ENCODE assay signal across 18 cellular contexts in genomic region chr16:56372938-56373337, GRCh38. TPM values are rescaled to one million over a fixed set of nuclear protein-coding genes. Genes with fewer than 3 reads are reported as not detected.
DNase-seq lines count a peak whose midpoint lies in the region; ATAC-seq and TF ChIP-seq lines count a peak whose summit lies in the region.
"Had no signal": no experiment of that assay in that cellular context is flagged by ENCODE, and none has a peak within 500 bp of the region (broad histone marks: within the 10 kb centered on the region; RNA-seq: fewer than 3 reads in every experiment).

No MANE protein-coding gene starts in this region.

- CTCF ChIA-PET in Panc1 (lab: Charles Lee), result no interaction called here
- CTCF ChIA-PET in naive thymus-derived CD4-positive, alpha-beta T cell (lab: Charles Lee), result no interaction called here

- in situ Hi-C loops in Panc1 (cut with HindIII; ENCODE audit: low pct_unique_long_range_greater_than_20kb, low sequenced_read_pairs), result no loop called here

- POLR2A ChIA-PET in Panc1 (lab: Charles Lee), result no interaction called here
- POLR2A ChIA-PET in naive thymus-derived CD4-positive, alpha-beta T cell (lab: Charles Lee), result no interaction called here

- intact Hi-C loops in Panc1 (cut with micrococcal nuclease; ENCODE audit: unreplicated experiment), result no loop called here
- intact Hi-C loops in naive thymus-derived CD4-positive, alpha-beta T cell (cut with micrococcal nuclease), result loop anchor here in 1 of 2 donors (1.0 kb wide), 1 partner anchor 16 kb away; no protein-coding TSS in a partner anchor

- H3K27ac Mint-ChIP-seq in naive thymus-derived CD4-positive, alpha-beta T cell, result peak overlapping the region in 6 of 9 donors; percentile 3 to 91 (median 60)
- H3K27ac Mint-ChIP-seq: activated naive CD4-positive, alpha-beta T cell treated with anti-CD3 and anti-CD28 coated beads, Interleukin-2, amount 50 U/mL, for 24 hours; dendritic cell treated with granulocyte-macrophage colony-stimulating factor and Interleukin-4, amounts not matched to agents 40 ng/mL and 50 ng/mL, for 4 days had no signal

- peaks cover 35% of the 10 kb centered on the region for H3K4me1 ChIP-seq in Panc1 (ENCODE audit: control insufficient read depth, insufficient read depth, low read length)
- H3K4me1 ChIP-seq in naive thymus-derived CD4-positive, alpha-beta T cell (ENCODE audit: control insufficient read depth in 2 of 2, insufficient read depth in 2 of 2, low read length in 2 of 2), result no peaks in the 10 kb centered on the region

- peak overlapping the region; percentile 90 for H3K27ac ChIP-seq in C4-2B
- peak overlapping the region; percentile 11; the same call in 1 of the 2 replicates for H3K27ac ChIP-seq in Panc1 (ENCODE audit: low read length)
- H3K27ac ChIP-seq in naive thymus-derived CD4-positive, alpha-beta T cell (ENCODE audit: low read depth, low read length), result no peak overlapping the region
- H3K27ac ChIP-seq: ovary, skin epidermis had no signal

- no peaks in the 10 kb centered on the region; the same call in 1 of the 2 replicates for H3K36me3 ChIP-seq in Panc1 (ENCODE audit: control insufficient read depth, insufficient read depth, low read length)
- peaks cover 5 to 26% (median 10%) of the 10 kb centered on the region in 3 experiments for H3K36me3 ChIP-seq in naive thymus-derived CD4-positive, alpha-beta T cell (ENCODE audit: control insufficient read depth in 2 of 3, insufficient read depth in 3 of 3, low read length in 3 of 3)
- H3K36me3 ChIP-seq: ovary had no signal

- no TSS peak for BruUV-seq in Panc1 (replicated peaks; lab: Mats Ljungman, UMichigan)

- peak overlapping the region in 1 of 2 experiments; percentile 3; a peak in 1 of 4 replicates for H3K4me3 ChIP-seq in Panc1 (ENCODE audit: low read depth in 2 of 2, low read length in 2 of 2)
- H3K4me3 ChIP-seq in naive thymus-derived CD4-positive, alpha-beta T cell (ENCODE audit: low read length), result no peak overlapping the region
- H3K4me3 ChIP-seq: ovary, skin epidermis had no signal

- no peaks in the 10 kb centered on the region for H3K9me3 Mint-ChIP-seq in naive thymus-derived CD4-positive, alpha-beta T cell
- H3K9me3 Mint-ChIP-seq: activated naive CD4-positive, alpha-beta T cell treated with anti-CD3 and anti-CD28 coated beads, Interleukin-2, amount 50 U/mL, for 24 hours; dendritic cell treated with granulocyte-macrophage colony-stimulating factor and Interleukin-4, amounts not matched to agents 40 ng/mL and 50 ng/mL, for 4 days had no signal

- no peaks in the 10 kb centered on the region for H3K27me3 Mint-ChIP-seq in naive thymus-derived CD4-positive, alpha-beta T cell
- H3K27me3 Mint-ChIP-seq: activated naive CD4-positive, alpha-beta T cell treated with anti-CD3 and anti-CD28 coated beads, Interleukin-2, amount 50 U/mL, for 24 hours; dendritic cell treated with granulocyte-macrophage colony-stimulating factor and Interleukin-4, amounts not matched to agents 40 ng/mL and 50 ng/mL, for 4 days had no signal

- peaks cover 9 to 47% (median 31%) of the 10 kb centered on the region in 7 donors for H3K4me1 Mint-ChIP-seq in naive thymus-derived CD4-positive, alpha-beta T cell

- DNase-seq in H4 (ENCODE audit: low spot score) (peak; percentile 33), Panc1 (ENCODE audit: low read depth, low spot score) (no peak), cerebellar nuclear complex (lab: John Stamatoyannopoulos, UW) (no peak), hippocampal formation (lab: John Stamatoyannopoulos, UW) (no peak)
- no peak for DNase-seq in naive thymus-derived CD4-positive, alpha-beta T cell
- DNase-seq in stimulated activated CD4-positive, alpha-beta T cell treated with anti-CD3 and anti-CD28 coated beads, Interleukin-4, amount 100 ng/mL, for 24 hours, result no peak
- DNase-seq: activated CD4-positive, alpha-beta T cell treated with anti-CD3 and anti-CD28 coated beads, Interleukin-2, amount 50 U/mL, for 4 hours; left ventricle myocardium superior; MM.1S; NCI-H1694; NCI-H748 treated with DMSO at 0.1 percent for 48 hours; ovary; stimulated activated CD4-positive, alpha-beta T cell treated with anti-CD3 and anti-CD28 coated beads, Interleukin-4, amount 100 ng/mL, for 1 hour had no signal

- H3K36me3 Mint-ChIP-seq in naive thymus-derived CD4-positive, alpha-beta T cell, result peaks cover 0 to 35% (median 18%) of the 10 kb centered on the region in 5 donors

- peak overlapping the region in 2 of 10 donors; percentile 43 to 55 for H3K4me3 Mint-ChIP-seq in naive thymus-derived CD4-positive, alpha-beta T cell
- H3K4me3 Mint-ChIP-seq: activated naive CD4-positive, alpha-beta T cell treated with anti-CD3 and anti-CD28 coated beads, Interleukin-2, amount 50 U/mL, for 24 hours; dendritic cell treated with granulocyte-macrophage colony-stimulating factor and Interleukin-4, amounts not matched to agents 40 ng/mL and 50 ng/mL, for 4 days had no signal

- no peaks in the 10 kb centered on the region for H3K9me3 ChIP-seq in Panc1 (ENCODE audit: control insufficient read depth, insufficient read depth, low read depth, low read length)
- no peaks in the 10 kb centered on the region for H3K9me3 ChIP-seq in naive thymus-derived CD4-positive, alpha-beta T cell (ENCODE audit: control insufficient read depth in 2 of 3, low read length in 3 of 3)
- H3K9me3 ChIP-seq: ovary had no signal

- peak; percentile 50; the same call in 1 of the 2 replicates for ATAC-seq in Panc1
- no peak for ATAC-seq in naive thymus-derived CD4-positive, alpha-beta T cell
- ATAC-seq in HG03439 (IDR thresholded peaks at IDR 0.05; ENCODE audit: unreplicated experiment), result no peak
- ATAC-seq: left ventricle myocardium superior had no signal

- H3K27me3 ChIP-seq in Panc1 (ENCODE audit: control insufficient read depth, insufficient read depth, low read length), result no peaks in the 10 kb centered on the region
- H3K27me3 ChIP-seq in naive thymus-derived CD4-positive, alpha-beta T cell (ENCODE audit: control insufficient read depth in 2 of 2, insufficient read depth in 2 of 2, low read length in 2 of 2), result no peaks in the 10 kb centered on the region
- H3K27me3 ChIP-seq: ovary had no signal

- TF ChIP-seq CTCF in C4-2B (conservative IDR thresholded peaks at IDR 0.05) (no peak), Panc1 (IDR thresholded peaks at IDR 0.05) (no peak)

RNA-seq across cellular contexts. Expression of gene AMFR, which starts 52.4 kb away (rescaled TPM):
- total RNA-seq in H4 (2014; rRNA removed; shearing (Covaris generic)), result 79.7 and 87.8 TPM in 2 replicates
- 89.6 TPM for total RNA-seq in Panc1 (2021; ENCODE audit: unreplicated experiment)
- polyA plus RNA-seq in Panc1 (2012; ENCODE audit: insufficient read length), result 112 TPM
- total RNA-seq in naive thymus-derived CD4-positive, alpha-beta T cell, result 10 to 100 TPM; 45.5 to 83.3 (median 62.0) TPM
- polyA plus RNA-seq in naive thymus-derived CD4-positive, alpha-beta T cell, result 10 to 100 TPM; 35.7 to 37.2 TPM
